ENCODE assay signal across 21 cellular contexts in the genomic region with DNA sequence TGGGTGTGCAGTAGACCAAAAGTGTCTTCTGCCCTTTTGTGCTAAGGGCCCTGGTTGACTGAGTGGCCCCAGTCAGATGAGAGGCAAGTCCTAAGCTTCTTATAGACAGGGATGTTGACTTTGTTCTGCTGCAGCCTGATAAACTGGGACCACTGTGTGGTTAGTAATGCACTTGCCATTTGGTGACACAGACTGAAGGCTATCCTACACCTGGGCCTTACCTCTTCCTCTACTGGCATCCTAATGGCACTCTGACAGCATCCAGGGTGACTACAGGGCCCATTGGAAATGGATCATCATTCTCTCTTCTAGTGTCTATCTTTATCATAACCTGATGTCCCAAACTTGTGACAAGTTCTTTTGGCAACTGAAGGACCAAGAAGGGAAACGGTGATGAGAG. TPM values are rescaled to one million over a fixed set of nuclear protein-coding genes. Genes with fewer than 3 reads are reported as not detected.
DNase-seq lines count a peak whose midpoint lies in the region; ATAC-seq and TF ChIP-seq lines count a peak whose summit lies in the region.
"Had no signal": no experiment of that assay in that cellular context is flagged by ENCODE, and none has a peak within 500 bp of the region (broad histone marks: within the 10 kb centered on the region; RNA-seq: fewer than 3 reads in every experiment).

No MANE protein-coding gene starts in this region.

- H3K36me3 Mint-ChIP-seq in activated T-helper 1 cell treated with anti-CD3 and anti-CD28 coated beads, Interleukin-12 subunit alpha, Interleukin-12 subunit beta, Interleukin-2, Interleukin-4 antibody, amounts not matched to agents 30 ng/mL and 10 ng/mL and 1 ng/mL, durations not matched to agents 14 hours and 24 hours and 36 hours (ENCODE audit: low read depth) = peaks cover 54% of the 10 kb centered on the region
- H3K36me3 Mint-ChIP-seq in memory B cell = peaks cover 17% of the 10 kb centered on the region

- TF ChIP-seq EP300 in sigmoid colon (IDR thresholded peaks at IDR 0.05) (no peak), stomach (IDR thresholded peaks at IDR 0.05) (no peak)

- H3K9me3 ChIP-seq in left ventricle myocardium inferior (replicated peaks) (no peaks in the 10 kb centered on the region), sigmoid colon (no peaks in the 10 kb centered on the region), stomach (no peaks in the 10 kb centered on the region)
- H3K9me3 ChIP-seq: Caco-2 had no signal

- H3K4me3 ChIP-seq in left ventricle myocardium inferior = no peak overlapping the region
- H3K4me3 ChIP-seq in sigmoid colon = no peak overlapping the region
- H3K4me3 ChIP-seq in stomach = no peak overlapping the region
- H3K4me3 ChIP-seq: neural progenitor cell, smooth muscle cell had no signal

- no peak for DNase-seq in left ventricle myocardium inferior
- no peak for DNase-seq in left ventricle myocardium superior
- DNase-seq in activated T-helper 1 cell treated with anti-CD3 and anti-CD28 coated beads, Interleukin-12 subunit alpha, Interleukin-12 subunit beta, Interleukin-2, Interleukin-4 antibody, amounts not matched to agents 30 ng/mL and 10 ng/mL and 1 ng/mL, durations not matched to agents 14 hours and 24 hours and 36 hours (ENCODE audit: low spot score) = no peak
- no peak for DNase-seq in memory B cell (ENCODE audit: low spot score in 2 of 2)
- no peak for DNase-seq in sigmoid colon
- no peak for DNase-seq in stomach
- DNase-seq: activated CD4-positive, CD25-positive, alpha-beta regulatory T cell treated with anti-CD3 and anti-CD28 coated beads, Interleukin-2, amount 50 U/mL, for 72 hours; activated CD8-positive, alpha-beta memory T cell treated with anti-CD3 and anti-CD28 coated beads, Interleukin-2, amount 50 U/mL, for 4 hours; Caco-2; foreskin keratinocyte; hypothalamus; kidney; mesendoderm; NCI-H187; stimulated activated CD4-positive, alpha-beta T cell treated with anti-CD3 and anti-CD28 coated beads, Interleukin-4, amount 100 ng/mL, for 24 hours; T-helper 9 cell had no signal

- intact Hi-C loops in left ventricle myocardium inferior (cut with micrococcal nuclease) = loop anchor here (5.0 kb wide), 1 partner anchor 107 kb away; no protein-coding TSS in a partner anchor
- intact Hi-C loops in left ventricle myocardium superior (cut with micrococcal nuclease) = no loop called here
- intact Hi-C loops in activated T-helper 1 cell treated with anti-CD3 and anti-CD28 coated beads, Interleukin-12 subunit alpha, Interleukin-12 subunit beta, Interleukin-2, Interleukin-4 antibody, amounts not matched to agents 30 ng/mL and 10 ng/mL and 1 ng/mL, durations not matched to agents 14 hours and 24 hours and 36 hours (cut with micrococcal nuclease) = loop anchor here (10.0 kb wide), 1 partner anchor 1114 kb away; the partner anchor contains the start of gene PABPN1
- intact Hi-C loops in sigmoid colon (cut with DNase I) = loop anchor here (10.0 kb wide), 2 partner anchors 294 to 1594 kb away; partner anchors contain the start of genes EMC9, PSME2 and RNF31
- intact Hi-C loops in stomach (cut with DNase I; ENCODE audit: low total_unique reads) = no loop called here

- peak overlapping the region; percentile 24 for H3K27ac Mint-ChIP-seq in activated T-helper 1 cell treated with anti-CD3 and anti-CD28 coated beads, Interleukin-12 subunit alpha, Interleukin-12 subunit beta, Interleukin-2, Interleukin-4 antibody, amounts not matched to agents 30 ng/mL and 10 ng/mL and 1 ng/mL, durations not matched to agents 14 hours and 24 hours and 36 hours
- H3K27ac Mint-ChIP-seq in memory B cell = peak overlapping the region; percentile 62
- H3K27ac Mint-ChIP-seq: neural progenitor cell had no signal

- peaks cover 80% of the 10 kb centered on the region for H3K4me1 ChIP-seq in left ventricle myocardium inferior
- peaks cover 0 to 46% (median 42%) of the 10 kb centered on the region in 4 donors for H3K4me1 ChIP-seq in sigmoid colon
- peaks cover 30 to 81% (median 66%) of the 10 kb centered on the region in 4 donors for H3K4me1 ChIP-seq in stomach
- H3K4me1 ChIP-seq: Caco-2 had no signal

- peak overlapping the region; percentile 58 for H3K4me3 Mint-ChIP-seq in activated T-helper 1 cell treated with anti-CD3 and anti-CD28 coated beads, Interleukin-12 subunit alpha, Interleukin-12 subunit beta, Interleukin-2, Interleukin-4 antibody, amounts not matched to agents 30 ng/mL and 10 ng/mL and 1 ng/mL, durations not matched to agents 14 hours and 24 hours and 36 hours
- H3K4me3 Mint-ChIP-seq in memory B cell = no peak overlapping the region
- H3K4me3 Mint-ChIP-seq: neural progenitor cell had no signal

- peaks cover 68% of the 10 kb centered on the region for H3K4me1 Mint-ChIP-seq in activated T-helper 1 cell treated with anti-CD3 and anti-CD28 coated beads, Interleukin-12 subunit alpha, Interleukin-12 subunit beta, Interleukin-2, Interleukin-4 antibody, amounts not matched to agents 30 ng/mL and 10 ng/mL and 1 ng/mL, durations not matched to agents 14 hours and 24 hours and 36 hours (ENCODE audit: low read depth)
- peaks cover 39% of the 10 kb centered on the region for H3K4me1 Mint-ChIP-seq in memory B cell

- ATAC-seq in left ventricle myocardium superior (no peak), memory B cell (ENCODE audit: low read depth) (no peak), GM18870 (IDR thresholded peaks at IDR 0.05; ENCODE audit: unreplicated experiment) (no peak)
- ATAC-seq: foreskin keratinocyte, Panc1 had no signal

- H3K36me3 ChIP-seq in left ventricle myocardium inferior = peaks cover 54% of the 10 kb centered on the region
- peaks cover 17 to 68% (median 33%) of the 10 kb centered on the region in 4 donors for H3K36me3 ChIP-seq in sigmoid colon
- H3K36me3 ChIP-seq in stomach = peaks cover 27 to 70% (median 63%) of the 10 kb centered on the region in 4 donors
- H3K36me3 ChIP-seq: neural progenitor cell had no signal

- no peaks in the 10 kb centered on the region for H3K9me3 Mint-ChIP-seq in activated T-helper 1 cell treated with anti-CD3 and anti-CD28 coated beads, Interleukin-12 subunit alpha, Interleukin-12 subunit beta, Interleukin-2, Interleukin-4 antibody, amounts not matched to agents 30 ng/mL and 10 ng/mL and 1 ng/mL, durations not matched to agents 14 hours and 24 hours and 36 hours
- no peaks in the 10 kb centered on the region for H3K9me3 Mint-ChIP-seq in memory B cell
- H3K9me3 Mint-ChIP-seq: neural progenitor cell had no signal

- no peaks in the 10 kb centered on the region for H3K27me3 ChIP-seq in left ventricle myocardium inferior (ENCODE audit: low read depth)
- no peaks in the 10 kb centered on the region for H3K27me3 ChIP-seq in sigmoid colon
- H3K27me3 ChIP-seq in stomach = no peaks in the 10 kb centered on the region
- H3K27me3 ChIP-seq: foreskin keratinocyte, neural progenitor cell had no signal

- H3K27ac ChIP-seq in left ventricle myocardium inferior (replicated peaks) (peak overlapping the region; percentile 100), sigmoid colon (peak overlapping the region in 1 of 4 donors; percentile 97), stomach (peak overlapping the region in 2 of 5 donors; percentile 38 to 99)
- H3K27ac ChIP-seq: foreskin keratinocyte, neural progenitor cell had no signal

- TF ChIP-seq CTCF in left ventricle myocardium inferior (IDR thresholded peaks at IDR 0.05; ENCODE audit: borderline replicate concordance) (no peak), sigmoid colon (IDR thresholded peaks at IDR 0.05) (no peak), stomach (IDR thresholded peaks at IDR 0.05) (no peak)

- no peak for TF ChIP-seq POLR2A in sigmoid colon (IDR thresholded peaks at IDR 0.05)
- TF ChIP-seq POLR2A in stomach (IDR thresholded peaks at IDR 0.05) = no peak

- no peaks in the 10 kb centered on the region for H3K27me3 Mint-ChIP-seq in activated T-helper 1 cell treated with anti-CD3 and anti-CD28 coated beads, Interleukin-12 subunit alpha, Interleukin-12 subunit beta, Interleukin-2, Interleukin-4 antibody, amounts not matched to agents 30 ng/mL and 10 ng/mL and 1 ng/mL, durations not matched to agents 14 hours and 24 hours and 36 hours (ENCODE audit: insufficient read depth)
- no peaks in the 10 kb centered on the region for H3K27me3 Mint-ChIP-seq in memory B cell

- 65 to 83% methylated on average over 1 of the region's 1 CpG for WGBS in sigmoid colon, 2 donors
- 44 to 58% (median 49%) methylated on average over 1 of the region's 1 CpG for WGBS in stomach, 5 donors

RNA-seq across cellular contexts. Expression of gene SDR39U1, which starts 3.3 kb away (rescaled TPM):
- 74.8 TPM for total RNA-seq in left ventricle myocardium inferior
- 86.8 TPM for total RNA-seq in left ventricle myocardium superior
- 41.5 and 48.0 TPM in 2 replicates for total RNA-seq in activated T-helper 1 cell treated with anti-CD3 and anti-CD28 coated beads, Interleukin-12 subunit alpha, Interleukin-12 subunit beta, Interleukin-2, Interleukin-4 antibody, amounts not matched to agents 30 ng/mL and 10 ng/mL and 1 ng/mL, durations not matched to agents 14 hours and 24 hours and 36 hours
- total RNA-seq in sigmoid colon = 10 to 100 TPM; 30.3 to 45.4 (median 33.9) TPM
- 10 to 100 TPM; 35.4 to 57.3 (median 39.1) TPM for polyA plus RNA-seq in sigmoid colon
- 10 to 100 TPM; 10.8 to 71.2 (median 42.4) TPM for total RNA-seq in stomach
- polyA plus RNA-seq in stomach = 10 to 100 TPM; 37.0 to 64.8 (median 41.8) TPM

RNA-seq across cellular contexts. Expression of gene KHNYN, which starts 9.5 kb away (rescaled TPM):
- total RNA-seq in left ventricle myocardium inferior = 20.5 TPM
- 25.1 TPM for total RNA-seq in left ventricle myocardium superior
- total RNA-seq in activated T-helper 1 cell treated with anti-CD3 and anti-CD28 coated beads, Interleukin-12 subunit alpha, Interleukin-12 subunit beta, Interleukin-2, Interleukin-4 antibody, amounts not matched to agents 30 ng/mL and 10 ng/mL and 1 ng/mL, durations not matched to agents 14 hours and 24 hours and 36 hours = 65.9 and 72.0 TPM in 2 replicates
- 10 to 100 TPM; 44.6 to 60.8 (median 50.6) TPM for total RNA-seq in sigmoid colon
- 10 to 100 TPM; 16.2 to 64.6 (median 36.1) TPM for polyA plus RNA-seq in sigmoid colon
- 100 to 1,000 TPM in 1 of 5 donors, 10 to 100 TPM in 4; 63.4 to 348 (median 77.2) TPM for total RNA-seq in stomach
- 10 to 100 TPM; 13.9 to 23.4 (median 22.9) TPM for polyA plus RNA-seq in stomach

RNA-seq across cellular contexts. Expression of gene CBLN3, which starts 9.8 kb away (rescaled TPM):
- total RNA-seq in left ventricle myocardium inferior = 0.55 TPM
- 2.3 TPM for total RNA-seq in left ventricle myocardium superior
- 5.2 and 5.5 TPM in 2 replicates for total RNA-seq in activated T-helper 1 cell treated with anti-CD3 and anti-CD28 coated beads, Interleukin-12 subunit alpha, Interleukin-12 subunit beta, Interleukin-2, Interleukin-4 antibody, amounts not matched to agents 30 ng/mL and 10 ng/mL and 1 ng/mL, durations not matched to agents 14 hours and 24 hours and 36 hours
- 1 to 10 TPM; 1.4 to 8.9 (median 2.1) TPM for total RNA-seq in sigmoid colon
- polyA plus RNA-seq in sigmoid colon = 1 to 10 TPM in 2 of 3 donors, under 1 TPM in 1; 0.46 to 3.6 (median 1.2) TPM
- total RNA-seq in stomach = 1 to 10 TPM in 3 of 5 donors, not detected in 2; 2.0 to 4.2 (median 3.8) TPM
- polyA plus RNA-seq in stomach = 1 to 10 TPM in 2 of 3 donors, under 1 TPM in 1; 0.81 to 2.1 (median 1.4) TPM
- total RNA-seq: Daoy had no signal

RNA-seq across cellular contexts. Expression of gene NYNRIN, which starts 40.5 kb away (rescaled TPM):
- total RNA-seq in left ventricle myocardium inferior = 8.0 TPM
- 7.3 TPM for total RNA-seq in left ventricle myocardium superior
- 0.02 TPM in 1 of 2 replicates, not detected in the other for total RNA-seq in activated T-helper 1 cell treated with anti-CD3 and anti-CD28 coated beads, Interleukin-12 subunit alpha, Interleukin-12 subunit beta, Interleukin-2, Interleukin-4 antibody, amounts not matched to agents 30 ng/mL and 10 ng/mL and 1 ng/mL, durations not matched to agents 14 hours and 24 hours and 36 hours
- 10 to 100 TPM in 1 of 4 donors, 1 to 10 TPM in 3; 6.8 to 17.4 (median 7.0) TPM for total RNA-seq in sigmoid colon
- polyA plus RNA-seq in sigmoid colon = 1 to 10 TPM in 1 of 3 donors, under 1 TPM in 2; 0.60 to 6.5 (median 0.92) TPM
- 10 to 100 TPM in 2 of 5 donors, 1 to 10 TPM in 3; 2.9 to 16.0 (median 8.1) TPM for total RNA-seq in stomach
- polyA plus RNA-seq in stomach = 1 to 10 TPM; 2.3 to 3.3 (median 2.3) TPM

Comparison
In these comparisons a context has a peak if more than half of its experiments do, and no peak if none do; other contexts are left out.
1. intact Hi-C loops: an anchor here in left ventricle myocardium inferior (5.0 kb wide), activated T-helper 1 cell treated with anti-CD3 and anti-CD28 coated beads, Interleukin-12 subunit alpha, Interleukin-12 subunit beta, Interleukin-2, Interleukin-4 antibody, amounts not matched to agents 30 ng/mL and 10 ng/mL and 1 ng/mL, durations not matched to agents 14 hours and 24 hours and 36 hours (10.0 kb wide) and sigmoid colon (10.0 kb wide); none called in left ventricle myocardium superior and stomach.